Comparison of ENCODE assay signal across 8 cellular contexts in the genomic region with DNA sequence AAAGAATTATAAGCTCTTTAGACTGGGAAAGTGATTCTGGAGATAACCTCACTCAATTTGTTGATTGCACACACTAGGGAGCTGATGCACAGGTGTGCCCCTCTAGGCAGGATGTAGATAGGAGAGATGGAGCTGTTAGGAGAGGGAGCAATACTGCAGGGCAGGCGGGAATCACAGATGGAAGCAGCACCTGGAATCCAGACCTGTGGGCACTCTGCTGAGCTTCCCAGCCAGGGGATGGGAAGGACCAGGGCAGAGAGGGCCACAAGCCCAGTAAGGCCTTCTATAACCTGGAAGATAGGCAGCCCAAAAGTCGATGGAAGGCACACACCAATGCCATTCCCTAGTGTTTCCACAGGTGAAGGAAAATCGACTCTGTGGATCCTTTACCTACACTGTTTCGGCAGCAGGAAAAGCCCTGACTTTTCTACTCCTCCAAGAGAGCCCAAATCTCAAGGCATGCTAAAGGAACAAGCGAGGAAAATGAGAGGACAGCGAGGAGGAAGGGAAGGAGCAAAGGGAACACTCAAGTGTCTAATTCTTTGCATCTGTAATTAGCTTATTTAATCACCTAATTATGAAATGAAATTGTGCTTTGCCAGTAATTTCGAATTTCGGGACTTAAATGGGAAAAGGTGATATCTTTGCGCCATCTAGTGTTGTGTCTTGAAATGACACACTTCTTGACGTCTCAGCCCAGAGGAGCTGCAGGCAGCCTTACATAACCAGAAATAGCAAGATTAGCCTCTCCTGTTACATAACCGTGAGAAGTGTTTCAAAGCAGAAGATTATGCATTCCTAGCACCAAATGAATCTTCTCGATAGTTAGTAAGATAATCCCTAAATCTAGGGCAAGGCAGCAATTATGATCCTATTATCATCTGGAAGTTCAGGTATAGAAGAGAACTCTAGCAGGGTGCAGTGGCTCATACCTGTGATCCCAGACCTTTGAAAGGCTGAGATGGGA. TPM values are rescaled to one million over a fixed set of nuclear protein-coding genes. Genes with fewer than 3 reads are reported as not detected.
DNase-seq lines count a peak whose midpoint lies in the region; ATAC-seq and TF ChIP-seq lines count a peak whose summit lies in the region.

No MANE protein-coding gene starts in this region.

- no peaks in the 10 kb centered on the region for H3K36me3 ChIP-seq in gastrocnemius medialis

- no peaks in the 10 kb centered on the region for H3K4me1 ChIP-seq in gastrocnemius medialis

- intact Hi-C loops in gastrocnemius medialis (cut with DNase I; ENCODE audit: low total_unique reads) = loop anchor here (1.0 kb wide), 1 partner anchor 397 kb away; no protein-coding TSS in a partner anchor

- no peak for TF ChIP-seq POLR2A in gastrocnemius medialis (IDR thresholded peaks at IDR 0.05)

- H3K4me3 ChIP-seq in astrocyte of the spinal cord (ENCODE audit: low read depth, low read length) = no peak overlapping the region
- no peak overlapping the region for H3K4me3 ChIP-seq in gastrocnemius medialis

- H3K27ac ChIP-seq in C4-2B (no peak overlapping the region), gastrocnemius medialis (no peak overlapping the region)

- in situ Hi-C loops in astrocyte of the spinal cord (cut with HindIII; ENCODE audit: low sequenced_read_pairs) (no loop called here), gastrocnemius medialis (cut with MboI; ENCODE audit: low sequenced_read_pairs in 4 of 4) (loop anchor here in 3 of 4 donors (5.0 to 25.0 kb wide), 3 partner anchors 393 to 576 kb away; a partner anchor contains a TSS)

- DNase-seq in NCI-H460 (ENCODE audit: extremely low read depth, low read depth) = peak; percentile 50
- DNase-seq in astrocyte of the spinal cord (ENCODE audit: low read depth, low spot score) = peak; percentile 86
- DNase-seq in hippocampal formation (lab: John Stamatoyannopoulos, UW) = peak; percentile 12 to 86
- no peak for DNase-seq in gastrocnemius medialis

- H3K27me3 ChIP-seq in gastrocnemius medialis = no peaks in the 10 kb centered on the region

- H3K9me3 ChIP-seq in gastrocnemius medialis = no peaks in the 10 kb centered on the region

- peak; percentile 75 for ATAC-seq in GM18498 (IDR thresholded peaks at IDR 0.05; ENCODE audit: unreplicated experiment)
- peak; percentile 76 for ATAC-seq in HG03103 (IDR thresholded peaks at IDR 0.05; ENCODE audit: low read depth, unreplicated experiment)
- ATAC-seq in gastrocnemius medialis = peak; percentile 72
- ATAC-seq in HG03039 (IDR thresholded peaks at IDR 0.05; ENCODE audit: unreplicated experiment) = no peak

- TF ChIP-seq CTCF in C4-2B (conservative IDR thresholded peaks at IDR 0.05) (peak; percentile 71), astrocyte of the spinal cord (IDR thresholded peaks at IDR 0.05; ENCODE audit: low read depth, low read length) (peak; percentile 67), gastrocnemius medialis (IDR thresholded peaks at IDR 0.05 in 4 of 5, conservative IDR thresholded peaks at IDR 0.05 in 1 of 5) (peak; percentile 59 to 79 (median 76))

RNA-seq across cellular contexts. Expression of a gene that starts 31.0 kb away (rescaled TPM):
- 1.9 and 3.3 TPM in 2 replicates for total RNA-seq in NCI-H460 (2014; rRNA removed; shearing (Covaris generic))
- polyA plus RNA-seq in NCI-H460 (2014; cell fraction: nucleus; rRNA removed) = 2.5 and 4.6 TPM in 2 replicates
- total RNA-seq in gastrocnemius medialis = 1 to 10 TPM in 3 of 4 donors, under 1 TPM in 1; 0.47 to 2.5 (median 1.4) TPM

Comparison
In these comparisons a context has a peak if more than half of its experiments do, and no peak if none do; other contexts are left out.
1. DNase-seq: peak in NCI-H460 (single experiment), astrocyte of the spinal cord (single experiment) and hippocampal formation (2 of 2); none in gastrocnemius medialis (0 of 2).
2. Peak in every context shown above with its lines, with median percentiles within 50 percentile points of each other: CTCF ChIP-seq.